In the genomic region with DNA sequence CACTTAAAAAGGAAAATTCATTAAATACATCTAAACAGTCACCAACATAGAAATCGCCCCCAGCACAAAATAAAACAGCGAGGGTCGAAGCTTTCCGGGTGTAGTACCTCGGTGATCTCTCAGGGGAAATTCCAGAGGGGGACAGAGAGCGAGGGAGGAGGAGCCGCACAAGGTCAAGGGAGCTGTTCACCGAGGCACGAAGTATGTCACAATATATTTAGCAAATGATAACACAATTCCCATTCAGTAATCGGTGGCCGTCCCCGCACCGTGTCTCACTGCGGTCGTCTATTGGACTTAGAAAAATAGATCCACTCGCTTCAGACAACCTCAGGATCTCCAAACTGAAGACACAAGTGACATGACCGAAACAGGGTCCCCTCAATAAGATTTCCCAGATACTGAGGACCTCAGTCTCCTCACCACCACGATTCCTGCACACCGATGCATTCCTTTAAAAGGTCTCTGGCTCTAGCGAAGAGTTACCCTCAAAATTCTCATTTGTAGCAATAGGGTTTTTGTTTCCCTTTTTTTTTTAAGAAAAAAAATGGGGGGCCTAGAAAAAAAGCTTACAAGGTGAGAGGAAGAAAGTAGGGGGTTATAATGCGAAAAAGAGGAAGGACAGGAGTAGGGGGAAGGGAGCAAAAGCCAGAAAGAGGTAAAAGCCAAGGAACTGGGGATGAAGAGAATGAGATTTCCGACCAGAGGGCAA, we compare ENCODE assay signal across 1 cellular context.
TF ChIP-seq lines count a peak whose summit lies in the region.

No MANE protein-coding gene starts in this region.

TF ChIP-seq in HepG2, 621 proteins besides CTCF, POLR2A, EP300 and RAD21 (continues in another document):
- TF ChIP-seq ETV5 (CRISPR knock-in tag; IDR thresholded peaks at IDR 0.05; ENCODE audit: borderline replicate concordance), result 0 out of 2 replicates have a peak, but pooled peaks have one; percentile 18
- TF ChIP-seq, protein P1, sequence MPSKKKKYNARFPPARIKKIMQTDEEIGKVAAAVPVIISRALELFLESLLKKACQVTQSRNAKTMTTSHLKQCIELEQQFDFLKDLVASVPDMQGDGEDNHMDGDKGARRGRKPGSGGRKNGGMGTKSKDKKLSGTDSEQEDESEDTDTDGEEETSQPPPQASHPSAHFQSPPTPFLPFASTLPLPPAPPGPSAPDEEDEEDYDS (CRISPR knock-in tag; IDR thresholded peaks at IDR 0.05), result peak; percentile 53
- 0 out of 2 replicates have a peak, but pooled peaks have one; percentile 25 for TF ChIP-seq MED1 (CRISPR knock-in tag; IDR thresholded peaks at IDR 0.05)
- TF ChIP-seq ZNF331 (CRISPR knock-in tag; IDR thresholded peaks at IDR 0.05), result peak; percentile 21; the same call in 1 of the 2 replicates
- peak; percentile 77; the same call in 1 of the 2 replicates for TF ChIP-seq SALL1 (CRISPR knock-in tag; IDR thresholded peaks at IDR 0.05)
- TF ChIP-seq FOXP1 (IDR thresholded peaks at IDR 0.05), result no peak
- TF ChIP-seq FOXP1 (CRISPR knock-in tag; IDR thresholded peaks at IDR 0.05), result 0 out of 2 replicates have a peak, but pooled peaks have one; percentile 17
- TF ChIP-seq KDM2A (CRISPR knock-in tag; IDR thresholded peaks at IDR 0.05; ENCODE audit: borderline replicate concordance, low read depth), result peak; percentile 20; the same call in 1 of the 2 replicates
- TF ChIP-seq, protein P2, sequence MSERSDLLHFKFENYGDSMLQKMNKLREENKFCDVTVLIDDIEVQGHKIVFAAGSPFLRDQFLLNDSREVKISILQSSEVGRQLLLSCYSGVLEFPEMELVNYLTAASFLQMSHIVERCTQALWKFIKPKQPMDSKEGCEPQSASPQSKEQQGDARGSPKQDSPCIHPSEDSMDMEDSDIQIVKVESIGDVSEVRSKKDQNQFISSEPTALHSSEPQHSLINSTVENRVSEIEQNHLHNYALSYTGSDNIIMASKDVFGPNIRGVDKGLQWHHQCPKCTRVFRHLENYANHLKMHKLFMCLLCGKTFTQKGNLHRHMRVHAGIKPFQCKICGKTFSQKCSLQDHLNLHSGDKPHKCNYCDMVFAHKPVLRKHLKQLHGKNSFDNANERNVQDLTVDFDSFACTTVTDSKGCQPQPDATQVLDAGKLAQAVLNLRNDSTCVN (CRISPR knock-in tag; IDR thresholded peaks at IDR 0.05; ENCODE audit: borderline replicate concordance), result no peak
- TF ChIP-seq ELF3 (CRISPR knock-in tag; IDR thresholded peaks at IDR 0.05), result peak; percentile 45; the same call in 1 of the 2 replicates
- peak; percentile 35; the same call in 1 of the 2 replicates for TF ChIP-seq KMT2B (CRISPR knock-in tag; IDR thresholded peaks at IDR 0.05)
- TF ChIP-seq MED8 (CRISPR knock-in tag; IDR thresholded peaks at IDR 0.05; ENCODE audit: insufficient replicate concordance), result no peak
- TF ChIP-seq MEIS2 (CRISPR knock-in tag; IDR thresholded peaks at IDR 0.05), result no peak
- TF ChIP-seq, protein P3, sequence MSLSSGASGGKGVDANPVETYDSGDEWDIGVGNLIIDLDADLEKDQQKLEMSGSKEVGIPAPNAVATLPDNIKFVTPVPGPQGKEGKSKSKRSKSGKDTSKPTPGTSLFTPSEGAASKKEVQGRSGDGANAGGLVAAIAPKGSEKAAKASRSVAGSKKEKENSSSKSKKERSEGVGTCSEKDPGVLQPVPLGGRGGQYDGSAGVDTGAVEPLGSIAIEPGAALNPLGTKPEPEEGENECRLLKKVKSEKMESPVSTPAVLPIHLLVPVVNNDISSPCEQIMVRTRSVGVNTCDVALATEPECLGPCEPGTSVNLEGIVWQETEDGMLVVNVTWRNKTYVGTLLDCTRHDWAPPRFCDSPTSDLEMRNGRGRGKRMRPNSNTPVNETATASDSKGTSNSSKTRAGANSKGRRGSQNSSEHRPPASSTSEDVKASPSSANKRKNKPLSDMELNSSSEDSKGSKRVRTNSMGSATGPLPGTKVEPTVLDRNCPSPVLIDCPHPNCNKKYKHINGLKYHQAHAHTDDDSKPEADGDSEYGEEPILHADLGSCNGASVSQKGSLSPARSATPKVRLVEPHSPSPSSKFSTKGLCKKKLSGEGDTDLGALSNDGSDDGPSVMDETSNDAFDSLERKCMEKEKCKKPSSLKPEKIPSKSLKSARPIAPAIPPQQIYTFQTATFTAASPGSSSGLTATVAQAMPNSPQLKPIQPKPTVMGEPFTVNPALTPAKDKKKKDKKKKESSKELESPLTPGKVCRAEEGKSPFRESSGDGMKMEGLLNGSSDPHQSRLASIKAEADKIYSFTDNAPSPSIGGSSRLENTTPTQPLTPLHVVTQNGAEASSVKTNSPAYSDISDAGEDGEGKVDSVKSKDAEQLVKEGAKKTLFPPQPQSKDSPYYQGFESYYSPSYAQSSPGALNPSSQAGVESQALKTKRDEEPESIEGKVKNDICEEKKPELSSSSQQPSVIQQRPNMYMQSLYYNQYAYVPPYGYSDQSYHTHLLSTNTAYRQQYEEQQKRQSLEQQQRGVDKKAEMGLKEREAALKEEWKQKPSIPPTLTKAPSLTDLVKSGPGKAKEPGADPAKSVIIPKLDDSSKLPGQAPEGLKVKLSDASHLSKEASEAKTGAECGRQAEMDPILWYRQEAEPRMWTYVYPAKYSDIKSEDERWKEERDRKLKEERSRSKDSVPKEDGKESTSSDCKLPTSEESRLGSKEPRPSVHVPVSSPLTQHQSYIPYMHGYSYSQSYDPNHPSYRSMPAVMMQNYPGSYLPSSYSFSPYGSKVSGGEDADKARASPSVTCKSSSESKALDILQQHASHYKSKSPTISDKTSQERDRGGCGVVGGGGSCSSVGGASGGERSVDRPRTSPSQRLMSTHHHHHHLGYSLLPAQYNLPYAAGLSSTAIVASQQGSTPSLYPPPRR (CRISPR knock-in tag; IDR thresholded peaks at IDR 0.05; ENCODE audit: borderline replicate concordance), result peak; percentile 41; the same call in 1 of the 2 replicates
- peak; percentile 85 for TF ChIP-seq SP5 (CRISPR knock-in tag; IDR thresholded peaks at IDR 0.05; ENCODE audit: borderline replicate concordance, low read depth)
- peak; percentile 35; the same call in 1 of the 2 replicates for TF ChIP-seq MAZ (IDR thresholded peaks at IDR 0.05; ENCODE audit: borderline replicate concordance, low read depth, low read length)
- no peak for TF ChIP-seq MAZ (CRISPR knock-in tag; IDR thresholded peaks at IDR 0.05; ENCODE audit: low read depth)
- 0 out of 2 replicates have a peak, but pooled peaks have one; percentile 27 for TF ChIP-seq RARA (CRISPR knock-in tag; IDR thresholded peaks at IDR 0.05)
- TF ChIP-seq, protein P4, sequence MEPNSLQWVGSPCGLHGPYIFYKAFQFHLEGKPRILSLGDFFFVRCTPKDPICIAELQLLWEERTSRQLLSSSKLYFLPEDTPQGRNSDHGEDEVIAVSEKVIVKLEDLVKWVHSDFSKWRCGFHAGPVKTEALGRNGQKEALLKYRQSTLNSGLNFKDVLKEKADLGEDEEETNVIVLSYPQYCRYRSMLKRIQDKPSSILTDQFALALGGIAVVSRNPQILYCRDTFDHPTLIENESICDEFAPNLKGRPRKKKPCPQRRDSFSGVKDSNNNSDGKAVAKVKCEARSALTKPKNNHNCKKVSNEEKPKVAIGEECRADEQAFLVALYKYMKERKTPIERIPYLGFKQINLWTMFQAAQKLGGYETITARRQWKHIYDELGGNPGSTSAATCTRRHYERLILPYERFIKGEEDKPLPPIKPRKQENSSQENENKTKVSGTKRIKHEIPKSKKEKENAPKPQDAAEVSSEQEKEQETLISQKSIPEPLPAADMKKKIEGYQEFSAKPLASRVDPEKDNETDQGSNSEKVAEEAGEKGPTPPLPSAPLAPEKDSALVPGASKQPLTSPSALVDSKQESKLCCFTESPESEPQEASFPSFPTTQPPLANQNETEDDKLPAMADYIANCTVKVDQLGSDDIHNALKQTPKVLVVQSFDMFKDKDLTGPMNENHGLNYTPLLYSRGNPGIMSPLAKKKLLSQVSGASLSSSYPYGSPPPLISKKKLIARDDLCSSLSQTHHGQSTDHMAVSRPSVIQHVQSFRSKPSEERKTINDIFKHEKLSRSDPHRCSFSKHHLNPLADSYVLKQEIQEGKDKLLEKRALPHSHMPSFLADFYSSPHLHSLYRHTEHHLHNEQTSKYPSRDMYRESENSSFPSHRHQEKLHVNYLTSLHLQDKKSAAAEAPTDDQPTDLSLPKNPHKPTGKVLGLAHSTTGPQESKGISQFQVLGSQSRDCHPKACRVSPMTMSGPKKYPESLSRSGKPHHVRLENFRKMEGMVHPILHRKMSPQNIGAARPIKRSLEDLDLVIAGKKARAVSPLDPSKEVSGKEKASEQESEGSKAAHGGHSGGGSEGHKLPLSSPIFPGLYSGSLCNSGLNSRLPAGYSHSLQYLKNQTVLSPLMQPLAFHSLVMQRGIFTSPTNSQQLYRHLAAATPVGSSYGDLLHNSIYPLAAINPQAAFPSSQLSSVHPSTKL (CRISPR knock-in tag; IDR thresholded peaks at IDR 0.05), result peak; percentile 75
- TF ChIP-seq, protein P5, sequence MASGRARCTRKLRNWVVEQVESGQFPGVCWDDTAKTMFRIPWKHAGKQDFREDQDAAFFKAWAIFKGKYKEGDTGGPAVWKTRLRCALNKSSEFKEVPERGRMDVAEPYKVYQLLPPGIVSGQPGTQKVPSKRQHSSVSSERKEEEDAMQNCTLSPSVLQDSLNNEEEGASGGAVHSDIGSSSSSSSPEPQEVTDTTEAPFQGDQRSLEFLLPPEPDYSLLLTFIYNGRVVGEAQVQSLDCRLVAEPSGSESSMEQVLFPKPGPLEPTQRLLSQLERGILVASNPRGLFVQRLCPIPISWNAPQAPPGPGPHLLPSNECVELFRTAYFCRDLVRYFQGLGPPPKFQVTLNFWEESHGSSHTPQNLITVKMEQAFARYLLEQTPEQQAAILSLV (CRISPR knock-in tag; IDR thresholded peaks at IDR 0.05; ENCODE audit: borderline replicate concordance), result 0 out of 2 replicates have a peak, but pooled peaks have one; percentile 34
- no peak for TF ChIP-seq ZNF317 (CRISPR knock-in tag; IDR thresholded peaks at IDR 0.05)
- TF ChIP-seq, protein P6, sequence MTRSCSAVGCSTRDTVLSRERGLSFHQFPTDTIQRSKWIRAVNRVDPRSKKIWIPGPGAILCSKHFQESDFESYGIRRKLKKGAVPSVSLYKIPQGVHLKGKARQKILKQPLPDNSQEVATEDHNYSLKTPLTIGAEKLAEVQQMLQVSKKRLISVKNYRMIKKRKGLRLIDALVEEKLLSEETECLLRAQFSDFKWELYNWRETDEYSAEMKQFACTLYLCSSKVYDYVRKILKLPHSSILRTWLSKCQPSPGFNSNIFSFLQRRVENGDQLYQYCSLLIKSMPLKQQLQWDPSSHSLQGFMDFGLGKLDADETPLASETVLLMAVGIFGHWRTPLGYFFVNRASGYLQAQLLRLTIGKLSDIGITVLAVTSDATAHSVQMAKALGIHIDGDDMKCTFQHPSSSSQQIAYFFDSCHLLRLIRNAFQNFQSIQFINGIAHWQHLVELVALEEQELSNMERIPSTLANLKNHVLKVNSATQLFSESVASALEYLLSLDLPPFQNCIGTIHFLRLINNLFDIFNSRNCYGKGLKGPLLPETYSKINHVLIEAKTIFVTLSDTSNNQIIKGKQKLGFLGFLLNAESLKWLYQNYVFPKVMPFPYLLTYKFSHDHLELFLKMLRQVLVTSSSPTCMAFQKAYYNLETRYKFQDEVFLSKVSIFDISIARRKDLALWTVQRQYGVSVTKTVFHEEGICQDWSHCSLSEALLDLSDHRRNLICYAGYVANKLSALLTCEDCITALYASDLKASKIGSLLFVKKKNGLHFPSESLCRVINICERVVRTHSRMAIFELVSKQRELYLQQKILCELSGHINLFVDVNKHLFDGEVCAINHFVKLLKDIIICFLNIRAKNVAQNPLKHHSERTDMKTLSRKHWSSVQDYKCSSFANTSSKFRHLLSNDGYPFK (CRISPR knock-in tag; IDR thresholded peaks at IDR 0.05; ENCODE audit: borderline replicate concordance), result no peak
- peak; percentile 47; the same call in 1 of the 2 replicates for TF ChIP-seq NR2C2 (CRISPR knock-in tag; IDR thresholded peaks at IDR 0.05; ENCODE audit: borderline replicate concordance)
- TF ChIP-seq CEBPG (CRISPR knock-in tag; IDR thresholded peaks at IDR 0.05), result peak; percentile 82
- TF ChIP-seq, protein P7, sequence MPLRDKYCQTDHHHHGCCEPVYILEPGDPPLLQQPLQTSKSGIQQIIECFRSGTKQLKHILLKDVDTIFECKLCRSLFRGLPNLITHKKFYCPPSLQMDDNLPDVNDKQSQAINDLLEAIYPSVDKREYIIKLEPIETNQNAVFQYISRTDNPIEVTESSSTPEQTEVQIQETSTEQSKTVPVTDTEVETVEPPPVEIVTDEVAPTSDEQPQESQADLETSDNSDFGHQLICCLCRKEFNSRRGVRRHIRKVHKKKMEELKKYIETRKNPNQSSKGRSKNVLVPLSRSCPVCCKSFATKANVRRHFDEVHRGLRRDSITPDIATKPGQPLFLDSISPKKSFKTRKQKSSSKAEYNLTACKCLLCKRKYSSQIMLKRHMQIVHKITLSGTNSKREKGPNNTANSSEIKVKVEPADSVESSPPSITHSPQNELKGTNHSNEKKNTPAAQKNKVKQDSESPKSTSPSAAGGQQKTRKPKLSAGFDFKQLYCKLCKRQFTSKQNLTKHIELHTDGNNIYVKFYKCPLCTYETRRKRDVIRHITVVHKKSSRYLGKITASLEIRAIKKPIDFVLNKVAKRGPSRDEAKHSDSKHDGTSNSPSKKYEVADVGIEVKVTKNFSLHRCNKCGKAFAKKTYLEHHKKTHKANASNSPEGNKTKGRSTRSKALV (CRISPR knock-in tag; IDR thresholded peaks at IDR 0.05), result 0 out of 2 replicates have a peak, but pooled peaks have one; percentile 44
- TF ChIP-seq, protein P8, sequence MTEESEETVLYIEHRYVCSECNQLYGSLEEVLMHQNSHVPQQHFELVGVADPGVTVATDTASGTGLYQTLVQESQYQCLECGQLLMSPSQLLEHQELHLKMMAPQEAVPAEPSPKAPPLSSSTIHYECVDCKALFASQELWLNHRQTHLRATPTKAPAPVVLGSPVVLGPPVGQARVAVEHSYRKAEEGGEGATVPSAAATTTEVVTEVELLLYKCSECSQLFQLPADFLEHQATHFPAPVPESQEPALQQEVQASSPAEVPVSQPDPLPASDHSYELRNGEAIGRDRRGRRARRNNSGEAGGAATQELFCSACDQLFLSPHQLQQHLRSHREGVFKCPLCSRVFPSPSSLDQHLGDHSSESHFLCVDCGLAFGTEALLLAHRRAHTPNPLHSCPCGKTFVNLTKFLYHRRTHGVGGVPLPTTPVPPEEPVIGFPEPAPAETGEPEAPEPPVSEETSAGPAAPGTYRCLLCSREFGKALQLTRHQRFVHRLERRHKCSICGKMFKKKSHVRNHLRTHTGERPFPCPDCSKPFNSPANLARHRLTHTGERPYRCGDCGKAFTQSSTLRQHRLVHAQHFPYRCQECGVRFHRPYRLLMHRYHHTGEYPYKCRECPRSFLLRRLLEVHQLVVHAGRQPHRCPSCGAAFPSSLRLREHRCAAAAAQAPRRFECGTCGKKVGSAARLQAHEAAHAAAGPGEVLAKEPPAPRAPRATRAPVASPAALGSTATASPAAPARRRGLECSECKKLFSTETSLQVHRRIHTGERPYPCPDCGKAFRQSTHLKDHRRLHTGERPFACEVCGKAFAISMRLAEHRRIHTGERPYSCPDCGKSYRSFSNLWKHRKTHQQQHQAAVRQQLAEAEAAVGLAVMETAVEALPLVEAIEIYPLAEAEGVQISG (CRISPR knock-in tag; IDR thresholded peaks at IDR 0.05), result peak; percentile 38; the same call in 1 of the 2 replicates
- TF ChIP-seq, protein P9, sequence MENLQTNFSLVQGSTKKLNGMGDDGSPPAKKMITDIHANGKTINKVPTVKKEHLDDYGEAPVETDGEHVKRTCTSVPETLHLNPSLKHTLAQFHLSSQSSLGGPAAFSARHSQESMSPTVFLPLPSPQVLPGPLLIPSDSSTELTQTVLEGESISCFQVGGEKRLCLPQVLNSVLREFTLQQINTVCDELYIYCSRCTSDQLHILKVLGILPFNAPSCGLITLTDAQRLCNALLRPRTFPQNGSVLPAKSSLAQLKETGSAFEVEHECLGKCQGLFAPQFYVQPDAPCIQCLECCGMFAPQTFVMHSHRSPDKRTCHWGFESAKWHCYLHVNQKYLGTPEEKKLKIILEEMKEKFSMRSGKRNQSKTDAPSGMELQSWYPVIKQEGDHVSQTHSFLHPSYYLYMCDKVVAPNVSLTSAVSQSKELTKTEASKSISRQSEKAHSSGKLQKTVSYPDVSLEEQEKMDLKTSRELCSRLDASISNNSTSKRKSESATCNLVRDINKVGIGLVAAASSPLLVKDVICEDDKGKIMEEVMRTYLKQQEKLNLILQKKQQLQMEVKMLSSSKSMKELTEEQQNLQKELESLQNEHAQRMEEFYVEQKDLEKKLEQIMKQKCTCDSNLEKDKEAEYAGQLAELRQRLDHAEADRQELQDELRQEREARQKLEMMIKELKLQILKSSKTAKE (CRISPR knock-in tag; IDR thresholded peaks at IDR 0.05; ENCODE audit: borderline replicate concordance), result no peak
